1 cellular context compared by ENCODE assay signal in the genomic region with DNA sequence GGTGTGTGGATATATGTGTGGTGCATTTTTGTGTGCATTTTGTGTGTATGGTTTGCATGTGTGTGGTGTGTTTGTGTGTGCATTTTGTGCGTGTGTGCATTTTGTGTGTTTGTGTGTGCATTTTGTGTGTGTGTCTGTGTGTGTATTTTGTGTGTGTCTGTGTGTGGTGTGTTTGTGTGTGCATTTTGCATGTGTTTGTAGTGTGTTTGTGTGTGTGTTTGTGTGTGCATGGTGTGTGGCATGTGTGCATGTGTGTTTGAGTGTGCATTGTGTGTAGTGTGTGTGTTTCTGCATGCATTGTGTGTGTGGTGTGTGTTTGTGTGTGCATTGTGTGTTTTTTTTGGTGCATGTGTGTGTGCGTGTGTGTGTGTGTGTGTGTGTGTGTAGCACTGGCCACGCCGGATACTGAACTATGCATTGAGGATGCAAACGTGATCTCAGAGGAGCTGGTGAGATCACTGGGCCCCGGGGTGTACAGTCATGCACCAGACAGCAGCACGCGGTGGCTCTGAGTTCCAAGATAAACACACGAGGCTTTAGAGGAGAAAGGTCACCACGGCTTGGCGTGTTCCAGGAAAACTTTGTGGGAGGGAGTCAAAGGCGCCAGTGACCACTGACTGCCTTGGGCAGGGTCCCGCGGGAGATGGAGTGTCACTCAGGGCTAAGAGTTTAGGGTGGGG.
TF ChIP-seq lines count a peak whose summit lies in the region.

No MANE protein-coding gene starts in this region.

TF ChIP-seq in H1, 55 proteins besides CTCF, POLR2A, EP300 and RAD21:
- no peak for TF ChIP-seq HDAC2 (IDR thresholded peaks at IDR 0.05; ENCODE audit: borderline replicate concordance in 1 of 2, low read depth in 2 of 2, low read length in 2 of 2)
- TF ChIP-seq TEAD4 (IDR thresholded peaks at IDR 0.05; ENCODE audit: low read depth, low read length), result no peak
- no peak for TF ChIP-seq TAF1 (IDR thresholded peaks at IDR 0.05; ENCODE audit: low read depth, low read length)
- TF ChIP-seq BRCA1 (IDR thresholded peaks at IDR 0.05; ENCODE audit: low read depth, low read length), result no peak
- no peak for TF ChIP-seq ASH2L (IDR thresholded peaks at IDR 0.05; ENCODE audit: low read length)
- no peak for TF ChIP-seq CREB1 (IDR thresholded peaks at IDR 0.05)
